Comparison of ENCODE assay signal across 22 cellular contexts in the genomic region with DNA sequence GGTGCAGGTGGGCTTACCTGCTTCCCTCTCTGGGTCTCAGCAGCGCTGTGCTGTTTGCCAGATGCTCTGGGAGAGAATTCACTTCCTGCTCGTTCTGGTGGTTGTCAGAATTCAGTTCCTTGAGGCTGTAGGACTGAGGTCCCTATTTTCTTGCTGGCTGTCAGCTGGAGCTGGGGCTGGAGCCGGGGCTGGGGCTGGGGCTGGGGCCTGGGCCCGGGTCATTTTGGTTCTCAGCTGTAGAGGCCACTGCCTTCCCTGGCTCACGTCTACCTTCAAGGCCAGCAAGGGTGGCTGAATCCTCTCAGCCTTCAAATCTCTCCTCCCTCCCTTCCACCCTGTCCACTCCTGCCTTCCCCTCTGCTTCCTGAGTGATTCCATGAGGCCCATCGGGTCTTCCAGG. TPM values are rescaled to one million over a fixed set of nuclear protein-coding genes. Genes with fewer than 3 reads are reported as not detected.
DNase-seq lines count a peak whose midpoint lies in the region; ATAC-seq and TF ChIP-seq lines count a peak whose summit lies in the region.
"Had no signal": no experiment of that assay in that cellular context is flagged by ENCODE, and none has a peak within 500 bp of the region (broad histone marks: within the 10 kb centered on the region; RNA-seq: fewer than 3 reads in every experiment).

No MANE protein-coding gene starts in this region.

- H4K8ac ChIP-seq in mesenchymal stem cell (ENCODE audit: low read length): no peak overlapping the region

- peaks cover 0 to 23% (median 0%) of the 10 kb centered on the region in 11 experiments; a peak in 3 of 22 replicates for H4K20me1 ChIP-seq in BLaER1 treated with 17β-estradiol and CSF1 and Interleukin-3, amounts not matched to agents 10 nM and 100 nM
- H4K20me1 ChIP-seq in Loucy (ENCODE audit: insufficient read depth, low read length, poor library complexity, severe bottlenecking): no peaks in the 10 kb centered on the region

- no peak overlapping the region for H3K23ac ChIP-seq in mesenchymal stem cell (ENCODE audit: low read length in 2 of 2)

- no peak overlapping the region for H2AK5ac ChIP-seq in mesenchymal stem cell (ENCODE audit: low read length, severe bottlenecking)

- no peak overlapping the region for H2BK15ac ChIP-seq in mesenchymal stem cell (ENCODE audit: low read depth, poor library complexity, severe bottlenecking)

- peaks cover 7 to 24% (median 15%) of the 10 kb centered on the region in 11 experiments; a peak in 21 of 22 replicates for H3K9me3 ChIP-seq in BLaER1 treated with 17β-estradiol and CSF1 and Interleukin-3, amounts not matched to agents 10 nM and 100 nM (replicated peaks in 1 of 11)
- H3K9me3 ChIP-seq in Loucy (ENCODE audit: insufficient read depth, low read depth, low read length): no peaks in the 10 kb centered on the region
- peaks cover 7% of the 10 kb centered on the region for H3K9me3 ChIP-seq in mesenchymal stem cell (ENCODE audit: control insufficient read depth, low read length)
- H3K9me3 ChIP-seq in spleen: peaks cover 0 to 6% (median 0%) of the 10 kb centered on the region in 8 donors

- ATAC-seq in HG02840 (IDR thresholded peaks at IDR 0.05; ENCODE audit: low FRiP score, unreplicated experiment): no peak
- ATAC-seq: CD8-positive, alpha-beta T cell; GM12878; GM23338; HepG2 had no signal

- no peak overlapping the region for H2AFZ ChIP-seq in Loucy (ENCODE audit: low read length)
- no peak overlapping the region for H2AFZ ChIP-seq in mesenchymal stem cell (ENCODE audit: low read depth, low read length)
- H2AFZ ChIP-seq: GM23338 had no signal

- no peak overlapping the region for H3K18ac ChIP-seq in mesenchymal stem cell (ENCODE audit: low read depth in 1 of 2, low read length in 2 of 2)

- peaks cover 0 to 79% (median 0%) of the 10 kb centered on the region in 11 experiments; a peak in 5 of 22 replicates for H3K27me3 ChIP-seq in BLaER1 treated with 17β-estradiol and CSF1 and Interleukin-3, amounts not matched to agents 10 nM and 100 nM
- H3K27me3 ChIP-seq in Loucy (ENCODE audit: insufficient read depth, low read length, poor library complexity, severe bottlenecking) (no peaks in the 10 kb centered on the region), mesenchymal stem cell (ENCODE audit: control insufficient read depth in 1 of 2, insufficient read depth in 1 of 2, low read length in 2 of 2) (peaks cover 0 to 52% of the 10 kb centered on the region in 2 experiments), spleen (replicated peaks in 1 of 7) (peaks cover 0 to 26% (median 0%) of the 10 kb centered on the region in 7 donors)

- DNase-seq in mesenchymal stem cell: no peak
- peak; percentile 48 for DNase-seq in spleen
- no peak for DNase-seq in HPDE6-E6E7 (ENCODE audit: extremely low spot score)
- DNase-seq in Ammon's horn (ENCODE audit: low spot score): no peak
- DNase-seq: ACHN; CD8-positive, alpha-beta T cell; COR-L47; DMS 273 treated with DMSO at 0.1 percent for 48 hours; DMS53; DND-41; EL; HCEC 1CT; KBM-7 had no signal

- H3K79me2 ChIP-seq in Loucy (ENCODE audit: insufficient read depth, low read length): peaks cover 99% of the 10 kb centered on the region

- H2BK120ac ChIP-seq in mesenchymal stem cell (ENCODE audit: low read depth, low read length): no peak overlapping the region

- TF ChIP-seq CTCF in Loucy (conservative IDR thresholded peaks at IDR 0.05; ENCODE audit: low read length): no peak
- no peak for TF ChIP-seq CTCF in spleen (IDR thresholded peaks at IDR 0.05 in 8 of 11, conservative IDR thresholded peaks at IDR 0.05 in 3 of 11)

- H3K14ac ChIP-seq in mesenchymal stem cell (ENCODE audit: low read length in 2 of 2): no peak overlapping the region

- peaks cover 53 to 97% (median 94%) of the 10 kb centered on the region in 10 experiments for H3K4me1 ChIP-seq in BLaER1 treated with 17β-estradiol and CSF1 and Interleukin-3, amounts not matched to agents 10 nM and 100 nM
- H3K4me1 ChIP-seq in Loucy (ENCODE audit: insufficient read depth, low read length, poor library complexity, severe bottlenecking): peaks cover 80% of the 10 kb centered on the region
- H3K4me1 ChIP-seq in mesenchymal stem cell (ENCODE audit: control insufficient read depth, insufficient read depth, low read depth, low read length): no peaks in the 10 kb centered on the region
- peaks cover 0 to 30% (median 4%) of the 10 kb centered on the region in 6 donors for H3K4me1 ChIP-seq in spleen

- no peaks in the 10 kb centered on the region for H3K79me1 ChIP-seq in mesenchymal stem cell (replicated peaks; ENCODE audit: low read length, poor library complexity, severe bottlenecking)

- H3K4me3 ChIP-seq in BLaER1 treated with 17β-estradiol and CSF1 and Interleukin-3, amounts not matched to agents 10 nM and 100 nM: peak overlapping the region in 2 of 10 experiments; percentile 79 to 93; a peak in 4 of 20 replicates
- no peak overlapping the region for H3K4me3 ChIP-seq in Loucy (ENCODE audit: low read length, poor library complexity, severe bottlenecking)
- H3K4me3 ChIP-seq in mesenchymal stem cell (ENCODE audit: insufficient read depth in 1 of 2, low read depth in 1 of 2, low read length in 2 of 2): no peak overlapping the region
- no peak overlapping the region for H3K4me3 ChIP-seq in spleen
- H3K4me3 ChIP-seq: GM12878, GM23338 had no signal

- peak overlapping the region; percentile 21 for H4K91ac ChIP-seq in mesenchymal stem cell (ENCODE audit: low read length)

- WGBS in mesenchymal stem cell: 27% methylated on average over 6 of the region's 6 CpGs
- WGBS in spleen, 5 donors: 67 to 81% (median 77%) methylated on average over 6 of the region's 6 CpGs

- H3F3A ChIP-seq in Loucy (ENCODE audit: low read depth): peaks cover 10% of the 10 kb centered on the region; the same call in 1 of the 2 replicates

- H2BK12ac ChIP-seq in mesenchymal stem cell (ENCODE audit: low read length in 2 of 2): no peak overlapping the region

- H3K4me2 ChIP-seq in BLaER1 treated with 17β-estradiol and CSF1 and Interleukin-3, amounts not matched to agents 10 nM and 100 nM: peak overlapping the region in 9 of 11 experiments; percentile 92 to 99 (median 93); a peak in 18 of 22 replicates
- peak overlapping the region; percentile 83 for H3K4me2 ChIP-seq in Loucy (ENCODE audit: low read depth, low read length, poor library complexity, severe bottlenecking)
- no peak overlapping the region for H3K4me2 ChIP-seq in mesenchymal stem cell (ENCODE audit: low read length, poor library complexity, severe bottlenecking)
- H3K4me2 ChIP-seq: GM23338 had no signal

- peak overlapping the region in 7 of 11 experiments; percentile 72 to 91 (median 87); a peak in 13 of 22 replicates for H3K9ac ChIP-seq in BLaER1 treated with 17β-estradiol and CSF1 and Interleukin-3, amounts not matched to agents 10 nM and 100 nM
- peak overlapping the region; percentile 88 for H3K9ac ChIP-seq in Loucy (ENCODE audit: low read depth, low read length, poor library complexity, severe bottlenecking)
- H3K9ac ChIP-seq in mesenchymal stem cell (ENCODE audit: low read length): no peak overlapping the region

- no peaks in the 10 kb centered on the region for H3K9me2 ChIP-seq in Loucy (replicated peaks; ENCODE audit: low read depth, low read length)

- TF ChIP-seq POLR2A in spleen (IDR thresholded peaks at IDR 0.05): no peak

- H2BK5ac ChIP-seq in mesenchymal stem cell (ENCODE audit: low read depth, low read length, poor library complexity, severe bottlenecking): no peak overlapping the region

- H3K27ac ChIP-seq in BLaER1 treated with 17β-estradiol and CSF1 and Interleukin-3, amounts not matched to agents 10 nM and 100 nM: peak overlapping the region in 9 of 11 experiments; percentile 66 to 85 (median 83); a peak in 16 of 22 replicates
- H3K27ac ChIP-seq in mesenchymal stem cell (ENCODE audit: low read length, poor library complexity, severe bottlenecking) (no peak overlapping the region), spleen (no peak overlapping the region)

- H3K36me3 ChIP-seq in BLaER1 treated with 17β-estradiol and CSF1 and Interleukin-3, amounts not matched to agents 10 nM and 100 nM: peaks cover 0 to 82% (median 15%) of the 10 kb centered on the region in 11 experiments; a peak in 11 of 22 replicates
- no peaks in the 10 kb centered on the region for H3K36me3 ChIP-seq in Loucy (ENCODE audit: insufficient read depth, low read length)
- no peaks in the 10 kb centered on the region for H3K36me3 ChIP-seq in mesenchymal stem cell (ENCODE audit: control insufficient read depth in 1 of 2, insufficient read depth in 2 of 2, low read depth in 1 of 2, low read length in 2 of 2)
- no peaks in the 10 kb centered on the region for H3K36me3 ChIP-seq in spleen

- H3K4ac ChIP-seq in mesenchymal stem cell (ENCODE audit: low read depth in 1 of 2, low read length in 2 of 2): no peak overlapping the region

- intact Hi-C loops in spleen (cut with DNase I; ENCODE audit: low total_unique reads): no loop called here

RNA-seq across cellular contexts. Expression of a gene that starts 16.8 kb away (rescaled TPM):
- not detected for polyA plus RNA-seq in mesenchymal stem cell (2013, experiment 1 of 2)
- polyA plus RNA-seq in mesenchymal stem cell (2013, experiment 2 of 2): not detected
- 10 to 100 TPM in 4 of 7 donors, 1 to 10 TPM in 3; 7.3 to 15.0 (median 10.1) TPM for total RNA-seq in spleen
- 1 to 10 TPM; 1.4 to 2.6 (median 1.4) TPM for polyA plus RNA-seq in spleen
- total RNA-seq: CD8-positive, alpha-beta T cell; G401; HepG2 had no signal
- polyA plus RNA-seq: BJ, HepG2, IgD-negative memory B cell had no signal

Comparison
In these comparisons a context has a peak if more than half of its experiments do, and no peak if none do; other contexts are left out.
1. H3K27ac ChIP-seq: peak in BLaER1 treated with 17β-estradiol and CSF1 and Interleukin-3, amounts not matched to agents 10 nM and 100 nM (9 of 11); none in mesenchymal stem cell (single experiment) and spleen (0 of 8).